In the genomic region with DNA sequence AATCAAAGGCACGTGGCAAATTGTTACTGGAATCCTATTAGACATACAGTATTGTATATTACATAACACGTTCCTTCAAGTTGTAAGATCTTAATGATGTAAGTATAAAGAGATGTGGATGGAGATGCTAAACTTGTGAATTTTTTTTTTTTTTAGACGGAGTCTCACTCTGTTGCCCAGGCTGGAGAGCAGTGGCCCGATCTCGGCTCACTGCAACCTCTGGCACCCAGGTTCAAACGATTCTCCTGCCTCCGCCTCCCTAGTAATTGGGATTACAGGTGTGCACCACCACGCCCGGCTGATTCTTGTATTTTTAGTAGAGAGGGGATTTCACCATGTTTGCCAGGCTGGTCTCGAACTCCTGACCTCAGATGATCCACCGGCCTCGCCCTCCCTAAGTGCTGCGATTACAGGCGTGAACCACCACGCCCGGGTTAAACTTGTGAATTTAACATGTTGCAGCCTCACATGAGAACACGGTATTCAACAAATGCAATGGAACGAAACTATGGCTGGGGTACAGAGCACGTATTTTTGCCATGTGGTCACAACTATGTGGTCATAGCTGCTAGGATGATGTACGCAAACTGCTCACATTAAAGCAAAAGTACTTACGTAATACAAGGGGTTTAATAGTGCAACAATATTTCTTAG, we compare ENCODE assay signal across 8 cellular contexts. TPM values are rescaled to one million over a fixed set of nuclear protein-coding genes. Genes with fewer than 3 reads are reported as not detected.
DNase-seq lines count a peak whose midpoint lies in the region; ATAC-seq and TF ChIP-seq lines count a peak whose summit lies in the region.

No MANE protein-coding gene starts in this region.

- no peaks in the 10 kb centered on the region for H3K27me3 ChIP-seq in colonic mucosa
- no peaks in the 10 kb centered on the region for H3K27me3 ChIP-seq in mononuclear cell (ENCODE audit: insufficient read depth, low read length)
- no peaks in the 10 kb centered on the region for H3K27me3 ChIP-seq in thyroid gland

- H3K4me3 ChIP-seq in AG09309 (ENCODE audit: control insufficient read depth, low read depth, low read length) (peak overlapping the region; percentile 96), colonic mucosa (peak overlapping the region; percentile 100), mononuclear cell (ENCODE audit: low read length) (peak overlapping the region; percentile 84), thyroid gland (replicated peaks in 1 of 3) (peak overlapping the region; percentile 1 to 97 (median 78))

- H3K9me3 ChIP-seq in colonic mucosa, result no peaks in the 10 kb centered on the region
- no peaks in the 10 kb centered on the region for H3K9me3 ChIP-seq in mononuclear cell (ENCODE audit: low read depth, low read length)
- no peaks in the 10 kb centered on the region for H3K9me3 ChIP-seq in thyroid gland

- peaks cover 7% of the 10 kb centered on the region; the same call in 1 of the 2 replicates for H3K9me3 Mint-ChIP-seq in WTC11

- H3K4me1 Mint-ChIP-seq in WTC11, result peaks cover 13% of the 10 kb centered on the region

- peak overlapping the region; percentile 92 for H3K4me3 Mint-ChIP-seq in WTC11

- H3K36me3 ChIP-seq in colonic mucosa, result no peaks in the 10 kb centered on the region
- no peaks in the 10 kb centered on the region for H3K36me3 ChIP-seq in thyroid gland

- WGBS in thyroid gland, 2 donors, result 33 to 37% methylated on average over 20 to 21 of the region's 21 CpGs

- peak; percentile 11 for ATAC-seq in GM19025 (IDR thresholded peaks at IDR 0.05; ENCODE audit: low read depth, unreplicated experiment)
- peak; percentile 21 for ATAC-seq in HG03439 (IDR thresholded peaks at IDR 0.05; ENCODE audit: unreplicated experiment)
- no peak for ATAC-seq in WTC11

- peak; percentile 5 for DNase-seq in AG09309 (ENCODE audit: low read depth)
- DNase-seq in WTC11 (ENCODE audit: low spot score), result no peak
- DNase-seq in colonic mucosa, result peak; percentile 20
- DNase-seq in thyroid gland, result peak in 1 of 2 donors; percentile 9
- DNase-seq in GF-D8 (lab: John Stamatoyannopoulos, UW), result no peak

- POLR2A ChIA-PET in WTC11 (lab: Charles Lee), result no interaction called here

- peak overlapping the region in 1 of 2 donors; percentile 98 for H3K9ac ChIP-seq in colonic mucosa (ENCODE audit: low read depth in 2 of 2, low read length in 2 of 2)

- H3K4me1 ChIP-seq in colonic mucosa (peaks cover 4% of the 10 kb centered on the region), mononuclear cell (ENCODE audit: insufficient read depth, low read length) (peaks cover 30% of the 10 kb centered on the region), thyroid gland (peaks cover 12 to 17% of the 10 kb centered on the region in 2 donors)

- TF ChIP-seq CTCF in AG09309 (IDR thresholded peaks at IDR 0.05; ENCODE audit: control insufficient read depth, insufficient read depth, low read depth, low read length, missing control alignments) (no peak), WTC11 (IDR thresholded peaks at IDR 0.05) (no peak), colonic mucosa (IDR thresholded peaks at IDR 0.05) (no peak), thyroid gland (IDR thresholded peaks at IDR 0.05) (no peak)

- no peaks in the 10 kb centered on the region; the same call in 1 of the 2 replicates for H3K36me3 Mint-ChIP-seq in WTC11

- intact Hi-C loops in colonic mucosa (cut with DNase I) (no loop called here), thyroid gland (cut with DNase I) (loop anchor here (10.0 kb wide), 1 partner anchor 54 kb away; a partner anchor contains a TSS)

- H3K27ac Mint-ChIP-seq in WTC11, result peak overlapping the region; percentile 100

- H3K27ac ChIP-seq in colonic mucosa (peak overlapping the region; percentile 62), thyroid gland (peak overlapping the region in 2 of 3 donors; percentile 91 to 99)

- CTCF ChIA-PET in WTC11 (lab: Charles Lee), result no interaction called here

- no peak for TF ChIP-seq POLR2A in thyroid gland (IDR thresholded peaks at IDR 0.05)

- no peaks in the 10 kb centered on the region for H3K27me3 Mint-ChIP-seq in WTC11 (ENCODE audit: low read depth)

TF ChIP-seq in WTC11, 78 proteins besides CTCF, POLR2A, EP300 and RAD21:
- TF ChIP-seq, protein P1, sequence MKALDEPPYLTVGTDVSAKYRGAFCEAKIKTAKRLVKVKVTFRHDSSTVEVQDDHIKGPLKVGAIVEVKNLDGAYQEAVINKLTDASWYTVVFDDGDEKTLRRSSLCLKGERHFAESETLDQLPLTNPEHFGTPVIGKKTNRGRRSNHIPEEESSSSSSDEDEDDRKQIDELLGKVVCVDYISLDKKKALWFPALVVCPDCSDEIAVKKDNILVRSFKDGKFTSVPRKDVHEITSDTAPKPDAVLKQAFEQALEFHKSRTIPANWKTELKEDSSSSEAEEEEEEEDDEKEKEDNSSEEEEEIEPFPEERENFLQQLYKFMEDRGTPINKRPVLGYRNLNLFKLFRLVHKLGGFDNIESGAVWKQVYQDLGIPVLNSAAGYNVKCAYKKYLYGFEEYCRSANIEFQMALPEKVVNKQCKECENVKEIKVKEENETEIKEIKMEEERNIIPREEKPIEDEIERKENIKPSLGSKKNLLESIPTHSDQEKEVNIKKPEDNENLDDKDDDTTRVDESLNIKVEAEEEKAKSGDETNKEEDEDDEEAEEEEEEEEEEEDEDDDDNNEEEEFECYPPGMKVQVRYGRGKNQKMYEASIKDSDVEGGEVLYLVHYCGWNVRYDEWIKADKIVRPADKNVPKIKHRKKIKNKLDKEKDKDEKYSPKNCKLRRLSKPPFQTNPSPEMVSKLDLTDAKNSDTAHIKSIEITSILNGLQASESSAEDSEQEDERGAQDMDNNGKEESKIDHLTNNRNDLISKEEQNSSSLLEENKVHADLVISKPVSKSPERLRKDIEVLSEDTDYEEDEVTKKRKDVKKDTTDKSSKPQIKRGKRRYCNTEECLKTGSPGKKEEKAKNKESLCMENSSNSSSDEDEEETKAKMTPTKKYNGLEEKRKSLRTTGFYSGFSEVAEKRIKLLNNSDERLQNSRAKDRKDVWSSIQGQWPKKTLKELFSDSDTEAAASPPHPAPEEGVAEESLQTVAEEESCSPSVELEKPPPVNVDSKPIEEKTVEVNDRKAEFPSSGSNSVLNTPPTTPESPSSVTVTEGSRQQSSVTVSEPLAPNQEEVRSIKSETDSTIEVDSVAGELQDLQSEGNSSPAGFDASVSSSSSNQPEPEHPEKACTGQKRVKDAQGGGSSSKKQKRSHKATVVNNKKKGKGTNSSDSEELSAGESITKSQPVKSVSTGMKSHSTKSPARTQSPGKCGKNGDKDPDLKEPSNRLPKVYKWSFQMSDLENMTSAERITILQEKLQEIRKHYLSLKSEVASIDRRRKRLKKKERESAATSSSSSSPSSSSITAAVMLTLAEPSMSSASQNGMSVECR (CRISPR knock-in tag; IDR thresholded peaks at IDR 0.05; ENCODE audit: borderline replicate concordance), result no peak
- TF ChIP-seq FOXK1 (CRISPR knock-in tag; IDR thresholded peaks at IDR 0.05), result no peak
- TF ChIP-seq GABPB1 (CRISPR knock-in tag; IDR thresholded peaks at IDR 0.05), result peak; percentile 6; the same call in 1 of the 2 replicates
- TF ChIP-seq KAT7 (CRISPR knock-in tag; IDR thresholded peaks at IDR 0.05; ENCODE audit: borderline replicate concordance), result no peak
- no peak for TF ChIP-seq ZNF138 (CRISPR knock-in tag; conservative IDR thresholded peaks at IDR 0.05)

RNA-seq across cellular contexts. Expression of a gene that starts 0.8 kb away (rescaled TPM):
- total RNA-seq in WTC11 (2021) (41.2 to 43.7 TPM (median 43.0 TPM) in 3 replicates), colonic mucosa (10 to 100 TPM; 26.8 to 35.3 TPM), mononuclear cell (35.1 TPM), thyroid gland (10 to 100 TPM; 25.1 to 31.6 (median 27.8) TPM)

RNA-seq across cellular contexts. Expression of a gene that starts 40.9 kb away (rescaled TPM):
- total RNA-seq in WTC11 (2021) (0.09 TPM in 2 of 3 replicates, not detected in the other), colonic mucosa (10 to 100 TPM; 14.7 to 19.0 TPM), mononuclear cell (1.0 TPM), thyroid gland (10 to 100 TPM in 2 of 4 donors, 1 to 10 TPM in 2; 2.4 to 21.1 (median 8.5) TPM)

RNA-seq across cellular contexts. Expression of a gene that starts 55.2 kb away (rescaled TPM):
- total RNA-seq in WTC11 (2021), result 34.2 to 39.4 TPM (median 37.4 TPM) in 3 replicates
- 10 to 100 TPM; 61.4 to 62.7 TPM for total RNA-seq in colonic mucosa
- total RNA-seq in mononuclear cell, result 22.0 TPM
- 10 to 100 TPM; 32.5 to 41.0 (median 36.7) TPM for total RNA-seq in thyroid gland

Comparison
In these comparisons a context has a peak if more than half of its experiments do, and no peak if none do; other contexts are left out.
1. DNase-seq: peak in AG09309 (single experiment) and colonic mucosa (single experiment); none in WTC11 (single experiment) and GF-D8 (single experiment).
2. Peak in every context shown above with its lines, with median percentiles within 50 percentile points of each other: H3K4me3 ChIP-seq.